ENCODE assay signal across 1 cellular context in the genomic region with DNA sequence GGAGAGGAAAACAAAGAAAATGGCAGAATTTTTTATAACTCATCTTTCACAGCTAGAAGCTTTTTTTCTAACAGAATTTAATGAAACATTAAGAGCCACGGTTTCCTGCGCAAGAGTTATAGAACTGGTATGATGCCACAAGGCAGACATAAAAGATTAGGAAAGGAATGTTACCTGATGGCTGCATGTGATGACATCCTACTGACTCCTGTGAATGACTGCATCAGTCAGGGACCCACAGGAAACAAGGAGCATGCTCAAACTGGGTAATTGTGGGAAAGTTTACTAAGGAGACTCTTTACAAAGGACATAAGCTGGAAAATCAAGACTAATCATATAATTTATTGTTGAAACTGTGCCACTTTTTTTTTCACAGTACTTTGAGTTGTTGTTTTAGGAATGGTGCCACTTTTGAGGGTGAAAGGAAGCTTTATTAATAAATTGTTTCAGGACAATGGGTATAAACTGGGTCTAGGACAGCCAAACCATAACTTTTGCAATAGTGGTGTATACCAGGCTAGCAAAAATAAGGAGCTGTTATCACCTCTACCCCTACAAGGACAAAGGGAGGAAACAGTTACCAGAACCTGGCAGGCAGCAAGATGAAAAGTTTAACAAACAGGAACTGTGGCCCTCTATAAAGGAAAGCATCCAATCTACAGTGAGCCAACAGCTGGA.
TF ChIP-seq lines count a peak whose summit lies in the region.

No MANE protein-coding gene starts in this region.

TF ChIP-seq in endothelial cell of umbilical vein, 7 proteins besides CTCF, POLR2A, EP300 and RAD21:
- TF ChIP-seq EZH2 (IDR thresholded peaks at IDR 0.05; ENCODE audit: borderline replicate concordance, low read depth, low read length, severe bottlenecking), result no peak
- no peak for TF ChIP-seq FOS (IDR thresholded peaks at IDR 0.05; ENCODE audit: borderline replicate concordance, insufficient read depth, low read length)
- TF ChIP-seq, protein P1, sequence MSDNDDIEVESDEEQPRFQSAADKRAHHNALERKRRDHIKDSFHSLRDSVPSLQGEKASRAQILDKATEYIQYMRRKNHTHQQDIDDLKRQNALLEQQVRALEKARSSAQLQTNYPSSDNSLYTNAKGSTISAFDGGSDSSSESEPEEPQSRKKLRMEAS (IDR thresholded peaks at IDR 0.05; ENCODE audit: insufficient read depth, insufficient read length), result no peak
- no peak for TF ChIP-seq POLR2AphosphoS5 (IDR thresholded peaks at IDR 0.05; ENCODE audit: insufficient read depth, low read depth, low read length)
- no peak for TF ChIP-seq JUN (IDR thresholded peaks at IDR 0.05; ENCODE audit: borderline replicate concordance, insufficient read depth, insufficient read length, low read depth)
- TF ChIP-seq MYC (IDR thresholded peaks at IDR 0.05; ENCODE audit: low read depth, low read length), result no peak
- no peak for TF ChIP-seq GATA2 (IDR thresholded peaks at IDR 0.05; ENCODE audit: insufficient read depth, insufficient read length, low read depth, low read length)
